ENCODE assay signal across 8 cellular contexts in the genomic region with DNA sequence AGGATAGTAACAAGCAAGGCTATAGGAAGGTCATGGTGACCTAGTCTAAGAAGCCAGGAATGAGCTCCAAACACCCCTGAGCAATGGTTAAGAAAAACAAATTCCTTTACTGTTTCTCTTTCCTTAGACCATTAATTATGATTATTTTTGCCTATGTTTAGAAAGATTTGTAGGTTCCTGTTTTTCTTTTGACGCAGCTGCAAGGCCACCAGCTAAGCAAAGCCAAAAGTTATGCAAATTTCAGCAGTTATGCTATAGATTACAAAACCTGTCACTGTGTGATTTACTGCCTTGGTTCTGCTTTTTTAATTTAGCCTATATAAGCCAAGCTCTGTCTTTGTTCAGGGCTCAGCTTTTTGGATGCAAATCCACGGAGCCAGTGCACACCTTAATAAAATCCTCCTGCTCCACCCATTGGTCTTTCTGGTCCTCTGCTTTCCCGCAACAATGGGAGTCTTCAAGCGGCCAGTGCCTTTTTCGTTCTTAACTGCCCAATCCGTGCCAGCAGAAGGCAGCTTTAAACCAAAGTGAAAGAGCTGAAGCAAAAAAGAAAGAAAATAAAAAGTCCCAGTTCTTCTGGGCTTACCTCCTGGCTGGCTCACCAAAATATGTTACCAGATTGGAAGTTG. TPM values are rescaled to one million over a fixed set of nuclear protein-coding genes. Genes with fewer than 3 reads are reported as not detected.
DNase-seq lines count a peak whose midpoint lies in the region; ATAC-seq and TF ChIP-seq lines count a peak whose summit lies in the region.

No MANE protein-coding gene starts in this region.

- no peaks in the 10 kb centered on the region for H3K27me3 Mint-ChIP-seq in activated CD8-positive, alpha-beta T cell treated with anti-CD3 and anti-CD28 coated beads, Interleukin-2, amount 10 ng/mL, durations not matched to agents 7 days and 5 days (ENCODE audit: low read depth)

- peak overlapping the region; percentile 97 for H3K27ac Mint-ChIP-seq in activated CD8-positive, alpha-beta T cell treated with anti-CD3 and anti-CD28 coated beads, Interleukin-2, amount 10 ng/mL, durations not matched to agents 7 days and 5 days

- H3K4me1 ChIP-seq in HUES64 (ENCODE audit: insufficient read depth, low read length) (peaks cover 20% of the 10 kb centered on the region), liver (ENCODE audit: control insufficient read depth in 4 of 4, insufficient read depth in 4 of 4, low read length in 3 of 4) (peaks cover 3 to 14% (median 6%) of the 10 kb centered on the region in 4 donors), upper lobe of left lung (peaks cover 18 to 20% (median 19%) of the 10 kb centered on the region in 4 donors)

- H3K4me3 Mint-ChIP-seq in activated CD8-positive, alpha-beta T cell treated with anti-CD3 and anti-CD28 coated beads, Interleukin-2, amount 10 ng/mL, durations not matched to agents 7 days and 5 days = peak overlapping the region; percentile 76

- no peaks in the 10 kb centered on the region for H3K9me3 Mint-ChIP-seq in activated CD8-positive, alpha-beta T cell treated with anti-CD3 and anti-CD28 coated beads, Interleukin-2, amount 10 ng/mL, durations not matched to agents 7 days and 5 days (ENCODE audit: insufficient read depth)

- ATAC-seq in GM21447 (IDR thresholded peaks at IDR 0.05; ENCODE audit: unreplicated experiment) (peak; percentile 34), upper lobe of left lung (ENCODE audit: low FRiP score in 2 of 2) (no peak)
- no peak for ATAC-seq in activated CD8-positive, alpha-beta T cell treated with anti-CD3 and anti-CD28 coated beads, Interleukin-2, amount 10 ng/mL, durations not matched to agents 7 days and 5 days

- H3K27ac ChIP-seq in HUES64 (ENCODE audit: low read depth, low read length) (peak overlapping the region; percentile 4; the same call in 1 of the 2 replicates), liver (ENCODE audit: low read depth in 1 of 2, low read length in 2 of 2) (peak overlapping the region; percentile 59 to 79), upper lobe of left lung (peak overlapping the region; percentile 91 to 97 (median 94))

- H3K9ac ChIP-seq in HUES64 (ENCODE audit: low read depth, low read length) = no peak overlapping the region
- H3K9ac ChIP-seq in liver (ENCODE audit: low read depth in 1 of 2, low read length in 2 of 2) = peak overlapping the region; percentile 17 to 61

- H3K4me3 ChIP-seq in HUES64 (ENCODE audit: low read length) (no peak overlapping the region), liver (ENCODE audit: low read depth in 1 of 3, low read length in 3 of 3) (peak overlapping the region in 1 of 3 donors; percentile 6), upper lobe of left lung (peak overlapping the region; percentile 11 to 81 (median 71))

- no peaks in the 10 kb centered on the region for H3K27me3 ChIP-seq in HUES64 (ENCODE audit: insufficient read depth, low read length)
- no peaks in the 10 kb centered on the region for H3K27me3 ChIP-seq in liver (ENCODE audit: control insufficient read depth in 4 of 4, insufficient read depth in 4 of 4, low read length in 3 of 4)
- H3K27me3 ChIP-seq in upper lobe of left lung = no peaks in the 10 kb centered on the region

- H3K36me3 ChIP-seq in HUES64 (ENCODE audit: insufficient read depth, low read length) (peaks cover 5% of the 10 kb centered on the region), liver (ENCODE audit: control insufficient read depth in 4 of 4, insufficient read depth in 3 of 4, low read depth in 1 of 4, low read length in 3 of 4) (no peaks in the 10 kb centered on the region), upper lobe of left lung (peaks cover 0 to 2% (median 0%) of the 10 kb centered on the region in 4 donors)

- no peak for TF ChIP-seq EP300 in upper lobe of left lung (IDR thresholded peaks at IDR 0.05)

- no peak for TF ChIP-seq POLR2A in upper lobe of left lung (IDR thresholded peaks at IDR 0.05)

- peak; percentile 37 for DNase-seq in GM10248 (ENCODE audit: extremely low spot score)
- peak; percentile 23 for DNase-seq in activated CD8-positive, alpha-beta T cell treated with anti-CD3 and anti-CD28 coated beads, Interleukin-2, amount 10 ng/mL, durations not matched to agents 7 days and 5 days
- DNase-seq in upper lobe of left lung = no peak
- no peak for DNase-seq in DMS 273 treated with DMSO at 0.1 percent for 48 hours (lab: John Stamatoyannopoulos, UW)
- no peak for DNase-seq in HuH-7.5 (ENCODE audit: low spot score)

- TF ChIP-seq RAD21 in liver (IDR thresholded peaks at IDR 0.05) = no peak

- TF ChIP-seq CTCF in GM10248 (IDR thresholded peaks at IDR 0.05; ENCODE audit: control extremely low read depth, extremely low read depth, low read depth, missing control alignments) = no peak
- no peak for TF ChIP-seq CTCF in liver (IDR thresholded peaks at IDR 0.05; ENCODE audit: low read depth, low read length, missing input control)
- TF ChIP-seq CTCF in upper lobe of left lung (IDR thresholded peaks at IDR 0.05) = no peak

- CTCF ChIA-PET in GM10248 (lab: Yijun Ruan, JAX) = interaction anchor here (0.9 to 3.3 kb wide), 24 partner anchors 9 to 961 kb away, joined by 3 to 53 read pairs (median 8); partner anchors contain the start of genes AASDH, REST and TMEM165
- CTCF ChIA-PET in activated CD8-positive, alpha-beta T cell treated with anti-CD3 and anti-CD28 coated beads, Interleukin-2, amount 10 ng/mL, durations not matched to agents 7 days and 5 days (lab: Charles Lee) = interaction anchor here (0.7 to 3.2 kb wide), 21 partner anchors 8 to 601 kb away, joined by 3 to 36 read pairs (median 9); partner anchors contain the start of genes EXOC1, PAICS, PPAT and SRD5A3

- POLR2A ChIA-PET in GM10248 (lab: Yijun Ruan, JAX) = no interaction called here
- POLR2A ChIA-PET in activated CD8-positive, alpha-beta T cell treated with anti-CD3 and anti-CD28 coated beads, Interleukin-2, amount 10 ng/mL, durations not matched to agents 7 days and 5 days (lab: Charles Lee) = interaction anchor here (0.6 to 1.8 kb wide), 6 partner anchors 41 to 1031 kb away, joined by 3 to 8 read pairs (median 5); partner anchors contain the start of genes AASDH, EXOC1 and POLR2B

- peaks cover 10% of the 10 kb centered on the region for H3K36me3 Mint-ChIP-seq in activated CD8-positive, alpha-beta T cell treated with anti-CD3 and anti-CD28 coated beads, Interleukin-2, amount 10 ng/mL, durations not matched to agents 7 days and 5 days (ENCODE audit: low read depth)

- 69% methylated on average over 6 of the region's 6 CpGs for WGBS in HUES64
- 53% methylated on average over 6 of the region's 6 CpGs for WGBS in liver
- WGBS in upper lobe of left lung, 2 donors = 37 to 39% methylated on average over 6 of the region's 6 CpGs

- H3K9me3 ChIP-seq in HUES64 (ENCODE audit: insufficient read depth, low read depth, low read length) = no peaks in the 10 kb centered on the region
- H3K9me3 ChIP-seq in liver (ENCODE audit: control insufficient read depth in 4 of 4, low read length in 3 of 4) = no peaks in the 10 kb centered on the region
- H3K9me3 ChIP-seq in upper lobe of left lung = no peaks in the 10 kb centered on the region

- peaks cover 31% of the 10 kb centered on the region for H3K4me1 Mint-ChIP-seq in activated CD8-positive, alpha-beta T cell treated with anti-CD3 and anti-CD28 coated beads, Interleukin-2, amount 10 ng/mL, durations not matched to agents 7 days and 5 days (ENCODE audit: low read depth)

TF ChIP-seq in liver, 16 proteins besides CTCF, POLR2A, EP300 and RAD21:
- no peak for TF ChIP-seq REST (IDR thresholded peaks at IDR 0.05)
- TF ChIP-seq ZBTB33 (IDR thresholded peaks at IDR 0.05) = no peak
- TF ChIP-seq TAF1 (conservative IDR thresholded peaks at IDR 0.05) = no peak
- TF ChIP-seq NR2F2 (IDR thresholded peaks at IDR 0.05) = no peak

RNA-seq across cellular contexts. Expression of gene CEP135, which starts 1.4 kb away (rescaled TPM):
- polyA plus RNA-seq in HUES64 (2013, experiment 1 of 2) = 11.2 TPM
- 12.1 TPM for polyA plus RNA-seq in HUES64 (2013, experiment 2 of 2)
- 10 to 100 TPM; 16.4 to 17.0 TPM for total RNA-seq in activated CD8-positive, alpha-beta T cell treated with anti-CD3 and anti-CD28 coated beads, Interleukin-2, amount 10 ng/mL, durations not matched to agents 7 days and 5 days
- 1 to 10 TPM; 2.9 to 9.8 TPM for total RNA-seq in liver
- polyA plus RNA-seq in liver = under 1 TPM; 0.47 to 0.82 TPM
- total RNA-seq in upper lobe of left lung = 10 to 100 TPM in 2 of 6 donors, 1 to 10 TPM in 4; 4.7 to 14.1 (median 8.4) TPM

Comparison
In these comparisons a context has a peak if more than half of its experiments do, and no peak if none do; other contexts are left out.
1. DNase-seq: peak in GM10248 (single experiment) and activated CD8-positive, alpha-beta T cell treated with anti-CD3 and anti-CD28 coated beads, Interleukin-2, amount 10 ng/mL, durations not matched to agents 7 days and 5 days (single experiment); none in upper lobe of left lung (0 of 2), DMS 273 treated with DMSO at 0.1 percent for 48 hours (single experiment) and HuH-7.5 (single experiment).
2. H3K27ac ChIP-seq: peak in every context shown above with its lines; median percentile 94 in upper lobe of left lung; 69 in liver; 4 in HUES64.